8 cellular contexts compared by ENCODE assay signal in genomic region chr5:149452665-149453617, GRCh38.
A peak's percentile ranks its signal among the peaks of the same experiment; 100 is the strongest.
DNase-seq lines count a peak whose midpoint lies in the region; ATAC-seq, FAIRE-seq and TF ChIP-seq lines count a peak whose summit lies in the region.

No MANE protein-coding gene starts in this region.

- peak; percentile 81 for ATAC-seq in SK-N-SH treated with all-trans-retinoic acid at 6 μM for 48 hours
- ATAC-seq in stimulated activated naive CD8-positive, alpha-beta T cell treated with anti-CD3 and anti-CD28 coated beads, Interleukin-15, amount 100 ng/mL, for 72 hours, result no peak

- FAIRE-seq in frontal cortex (lab: Jason Lieb, UNC), result no peak

- H3K27me3 Mint-ChIP-seq in stimulated activated naive CD8-positive, alpha-beta T cell treated with anti-CD3 and anti-CD28 coated beads, Interleukin-15, amount 100 ng/mL, for 72 hours, result no peaks in the 10 kb centered on the region

- H3K4me3 ChIP-seq in foreskin fibroblast (ENCODE audit: low read depth in 1 of 2, low read length in 2 of 2) (no peak overlapping the region), osteoblast (ENCODE audit: insufficient read depth, low read length) (no peak overlapping the region)

- H3K79me2 ChIP-seq in osteoblast (ENCODE audit: insufficient read depth, low read length), result no peaks in the 10 kb centered on the region

- no peak overlapping the region for H3K27ac Mint-ChIP-seq in stimulated activated naive CD8-positive, alpha-beta T cell treated with anti-CD3 and anti-CD28 coated beads, Interleukin-15, amount 100 ng/mL, for 72 hours

- H3K9me3 Mint-ChIP-seq in stimulated activated naive CD8-positive, alpha-beta T cell treated with anti-CD3 and anti-CD28 coated beads, Interleukin-15, amount 100 ng/mL, for 72 hours, result no peaks in the 10 kb centered on the region

- no peak for DNase-seq in AG09319 (ENCODE audit: extremely low read depth, low read depth)
- DNase-seq in foreskin fibroblast, result peak; percentile 93 to 97
- peak; percentile 94 for DNase-seq in osteoblast (ENCODE audit: insufficient read length, low spot score, missing footprints)
- no peak for DNase-seq in retina
- no peak for DNase-seq in NCI-H2227 treated with DMSO at 0.1 percent for 48 hours (lab: John Stamatoyannopoulos, UW)
- DNase-seq in frontal cortex (ENCODE audit: low spot score in 2 of 2), result no peak
- no peak for DNase-seq in stimulated activated naive CD8-positive, alpha-beta T cell treated with anti-CD3 and anti-CD28 coated beads, Interleukin-15, amount 100 ng/mL, for 72 hours

- peak overlapping the region; percentile 45 for H3K4me2 ChIP-seq in osteoblast (ENCODE audit: insufficient read depth, low read length)

- peaks cover 9% of the 10 kb centered on the region for H3K4me1 Mint-ChIP-seq in stimulated activated naive CD8-positive, alpha-beta T cell treated with anti-CD3 and anti-CD28 coated beads, Interleukin-15, amount 100 ng/mL, for 72 hours

- peak overlapping the region; percentile 91 for H3K27ac ChIP-seq in osteoblast (ENCODE audit: low read depth, low read length)

- peak overlapping the region; percentile 86 for H2AFZ ChIP-seq in osteoblast (ENCODE audit: low read length)

- no peaks in the 10 kb centered on the region for H3K36me3 ChIP-seq in osteoblast (ENCODE audit: insufficient read depth, low read length)

- H4K20me1 ChIP-seq in osteoblast (ENCODE audit: insufficient read depth, low read length), result no peaks in the 10 kb centered on the region

- H3K27me3 ChIP-seq in osteoblast (ENCODE audit: insufficient read depth, low read length), result no peaks in the 10 kb centered on the region

- peaks cover 39% of the 10 kb centered on the region for H3K4me1 ChIP-seq in osteoblast (ENCODE audit: insufficient read depth, low read length)

- no peak overlapping the region for H3K4me3 Mint-ChIP-seq in stimulated activated naive CD8-positive, alpha-beta T cell treated with anti-CD3 and anti-CD28 coated beads, Interleukin-15, amount 100 ng/mL, for 72 hours

- no peaks in the 10 kb centered on the region for H3K9me3 ChIP-seq in osteoblast (ENCODE audit: low read depth, low read length)

- TF ChIP-seq CTCF in AG09319 (IDR thresholded peaks at IDR 0.05; ENCODE audit: low read depth, low read length) (peak; percentile 25), foreskin fibroblast (IDR thresholded peaks at IDR 0.05; ENCODE audit: low read depth, low read length) (peak; percentile 10), osteoblast (IDR thresholded peaks at IDR 0.05; ENCODE audit: extremely low read depth, low read depth, low read length) (peak; percentile 19)

TF ChIP-seq in SK-N-SH treated with all-trans-retinoic acid at 6 μM for 48 hours, 23 proteins besides CTCF, POLR2A, EP300 and RAD21:
- TF ChIP-seq ZFP3 (CRISPR knock-in tag; IDR thresholded peaks at IDR 0.05), result peak; percentile 23; the same call in 1 of the 2 replicates
- no peak for TF ChIP-seq PATZ1 (CRISPR knock-in tag; IDR thresholded peaks at IDR 0.05; ENCODE audit: borderline replicate concordance)
- no peak for TF ChIP-seq ESRRG (CRISPR knock-in tag; IDR thresholded peaks at IDR 0.05)

Comparison
In these comparisons a context has a peak if more than half of its experiments do, and no peak if none do; other contexts are left out.
1. DNase-seq: peak in foreskin fibroblast (2 of 2) and osteoblast (single experiment); none in AG09319 (single experiment), retina (single experiment), NCI-H2227 treated with DMSO at 0.1 percent for 48 hours (single experiment), frontal cortex (0 of 2) and stimulated activated naive CD8-positive, alpha-beta T cell treated with anti-CD3 and anti-CD28 coated beads, Interleukin-15, amount 100 ng/mL, for 72 hours (0 of 2).
2. Peak in every context shown above with its lines, with median percentiles within 50 percentile points of each other: CTCF ChIP-seq.